Comparison of ENCODE assay signal across 2 cellular contexts in the genomic region with DNA sequence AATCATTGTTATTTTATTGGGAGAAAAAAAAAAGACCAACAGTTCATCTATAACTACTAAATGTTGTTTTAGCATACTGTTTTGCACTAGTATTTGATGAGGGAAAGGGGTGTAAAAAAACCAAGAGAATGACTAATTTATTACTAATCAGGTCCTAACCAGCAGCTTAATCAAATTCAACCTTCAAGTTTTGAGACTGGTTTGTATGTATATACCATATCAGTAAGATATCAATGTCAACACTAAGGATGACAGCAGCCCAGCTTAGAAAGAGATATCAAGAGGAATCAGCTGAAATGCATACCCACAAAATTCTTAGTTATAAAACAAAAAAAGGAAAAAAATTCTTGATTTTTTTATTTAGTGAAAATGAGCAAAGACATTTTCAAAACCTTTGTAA.
TF ChIP-seq lines count a peak whose summit lies in the region.

No MANE protein-coding gene starts in this region.

TF ChIP-seq in HEK293T, 16 proteins besides CTCF, POLR2A, EP300 and RAD21:
- TF ChIP-seq, protein P1, sequence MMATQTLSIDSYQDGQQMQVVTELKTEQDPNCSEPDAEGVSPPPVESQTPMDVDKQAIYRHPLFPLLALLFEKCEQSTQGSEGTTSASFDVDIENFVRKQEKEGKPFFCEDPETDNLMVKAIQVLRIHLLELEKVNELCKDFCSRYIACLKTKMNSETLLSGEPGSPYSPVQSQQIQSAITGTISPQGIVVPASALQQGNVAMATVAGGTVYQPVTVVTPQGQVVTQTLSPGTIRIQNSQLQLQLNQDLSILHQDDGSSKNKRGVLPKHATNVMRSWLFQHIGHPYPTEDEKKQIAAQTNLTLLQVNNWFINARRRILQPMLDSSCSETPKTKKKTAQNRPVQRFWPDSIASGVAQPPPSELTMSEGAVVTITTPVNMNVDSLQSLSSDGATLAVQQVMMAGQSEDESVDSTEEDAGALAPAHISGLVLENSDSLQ (IDR thresholded peaks at IDR 0.05), result peak; percentile 31; the same call in 1 of the 2 replicates
- no peak for TF ChIP-seq BHLHE40 (IDR thresholded peaks at IDR 0.05; ENCODE audit: borderline replicate concordance)

TF ChIP-seq in K562, 482 proteins besides CTCF, POLR2A, EP300 and RAD21 (continued from another document):
- TF ChIP-seq, protein P2, sequence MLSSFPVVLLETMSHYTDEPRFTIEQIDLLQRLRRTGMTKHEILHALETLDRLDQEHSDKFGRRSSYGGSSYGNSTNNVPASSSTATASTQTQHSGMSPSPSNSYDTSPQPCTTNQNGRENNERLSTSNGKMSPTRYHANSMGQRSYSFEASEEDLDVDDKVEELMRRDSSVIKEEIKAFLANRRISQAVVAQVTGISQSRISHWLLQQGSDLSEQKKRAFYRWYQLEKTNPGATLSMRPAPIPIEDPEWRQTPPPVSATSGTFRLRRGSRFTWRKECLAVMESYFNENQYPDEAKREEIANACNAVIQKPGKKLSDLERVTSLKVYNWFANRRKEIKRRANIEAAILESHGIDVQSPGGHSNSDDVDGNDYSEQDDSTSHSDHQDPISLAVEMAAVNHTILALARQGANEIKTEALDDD (IDR thresholded peaks at IDR 0.05), result peak; percentile 50; the same call in 1 of the 2 replicates
